ENCODE assay signal across 13 cellular contexts in the genomic region with DNA sequence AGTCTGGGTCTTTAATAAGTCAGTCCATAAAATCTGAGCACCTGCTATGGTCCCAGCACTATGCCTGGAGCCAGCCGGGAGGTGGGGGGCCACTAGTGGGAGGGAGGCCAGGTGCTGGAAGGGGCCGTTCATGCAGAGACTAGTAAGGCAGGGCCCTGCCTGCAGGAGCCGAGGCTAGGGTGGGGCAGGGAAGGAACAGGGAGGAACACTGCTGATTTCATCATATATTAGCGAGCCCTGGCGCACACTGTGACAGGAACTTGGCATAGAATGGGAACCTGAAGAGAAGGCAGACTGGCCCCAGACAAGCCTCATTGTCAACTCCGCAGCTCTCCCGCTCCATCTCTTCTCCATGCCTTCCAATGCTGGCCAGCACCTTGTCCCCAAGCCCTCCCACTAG. TPM values are rescaled to one million over a fixed set of nuclear protein-coding genes. Genes with fewer than 3 reads are reported as not detected.
DNase-seq lines count a peak whose midpoint lies in the region; ATAC-seq and TF ChIP-seq lines count a peak whose summit lies in the region.
"Had no signal": no experiment of that assay in that cellular context is flagged by ENCODE, and none has a peak within 500 bp of the region (broad histone marks: within the 10 kb centered on the region; RNA-seq: fewer than 3 reads in every experiment).

No MANE protein-coding gene starts in this region.

- POLR2A ChIA-PET in Caco-2 (lab: Charles Lee), result no interaction called here

- H3K27ac Mint-ChIP-seq in Caco-2 (ENCODE audit: unreplicated experiment), result no peak overlapping the region

- H3K4me3 ChIP-seq in breast epithelium (no peak overlapping the region), right lobe of liver (no peak overlapping the region), thyroid gland (replicated peaks in 1 of 3) (no peak overlapping the region), Caco-2 (ENCODE audit: low read depth, low read length) (no peak overlapping the region)

- H3K4me1 ChIP-seq in breast epithelium, result peaks cover 7 to 11% of the 10 kb centered on the region in 2 donors
- H3K4me1 ChIP-seq in right lobe of liver, result no peaks in the 10 kb centered on the region
- peaks cover 0 to 18% of the 10 kb centered on the region in 2 donors for H3K4me1 ChIP-seq in thyroid gland
- no peaks in the 10 kb centered on the region for H3K4me1 ChIP-seq in Caco-2

- ATAC-seq in right lobe of liver, result peak in 3 of 4 donors; percentile 23 to 43 (median 37)

- peaks cover 4% of the 10 kb centered on the region for H3K27me3 Mint-ChIP-seq in Caco-2 (ENCODE audit: insufficient read depth, unreplicated experiment)

- H3K27ac ChIP-seq in breast epithelium (peak overlapping the region; percentile 10 to 68), right lobe of liver (no peak overlapping the region), thyroid gland (no peak overlapping the region)

- TF ChIP-seq CTCF in breast epithelium (IDR thresholded peaks at IDR 0.05) (no peak), right lobe of liver (IDR thresholded peaks at IDR 0.05) (no peak), thyroid gland (IDR thresholded peaks at IDR 0.05) (no peak), Caco-2 (IDR thresholded peaks at IDR 0.05; ENCODE audit: insufficient read depth in 1 of 2, low read depth in 1 of 2, low read length in 1 of 2, severe bottlenecking in 1 of 2, unreplicated experiment in 1 of 2) (no peak)

- WGBS in right lobe of liver (ENCODE audit: insufficient coverage, low coverage, low lambda C conversion rate, missing lambda C conversion rate), result 52% methylated on average over 6 of the region's 7 CpGs
- 62 to 73% methylated on average over 7 of the region's 7 CpGs for WGBS in thyroid gland, 2 donors

- BruUV-seq in Caco-2 (replicated peaks; lab: Mats Ljungman, UMichigan), result no TSS peak

- no peaks in the 10 kb centered on the region for H3K9me3 ChIP-seq in breast epithelium
- no peaks in the 10 kb centered on the region for H3K9me3 ChIP-seq in right lobe of liver
- no peaks in the 10 kb centered on the region for H3K9me3 ChIP-seq in thyroid gland
- H3K9me3 ChIP-seq in Caco-2, result no peaks in the 10 kb centered on the region

- H3K27me3 ChIP-seq in breast epithelium (no peaks in the 10 kb centered on the region), right lobe of liver (no peaks in the 10 kb centered on the region), thyroid gland (no peaks in the 10 kb centered on the region), Caco-2 (replicated peaks; ENCODE audit: control insufficient read depth, insufficient read depth, low read length) (no peaks in the 10 kb centered on the region)

- no peaks in the 10 kb centered on the region for H3K4me1 Mint-ChIP-seq in Caco-2 (ENCODE audit: low read depth, unreplicated experiment)

- no peaks in the 10 kb centered on the region for H3K36me3 Mint-ChIP-seq in Caco-2 (ENCODE audit: insufficient read depth, unreplicated experiment)

- no peak overlapping the region for H3K4me3 Mint-ChIP-seq in Caco-2 (ENCODE audit: unreplicated experiment)
- H3K4me3 Mint-ChIP-seq: central memory CD8-positive, alpha-beta T cell had no signal

- DNase-seq in NCI-H1092 treated with DMSO at 0.1 percent for 48 hours (lab: John Stamatoyannopoulos, UW) (peak; percentile 30), NCI-H1092 (lab: John Stamatoyannopoulos, UW) (no peak), breast epithelium (ENCODE audit: low spot score in 2 of 2) (peak in 1 of 2 donors; percentile 35), right lobe of liver (no peak), thyroid gland (peak; percentile 31 to 43), NCI-H2107 treated with DMSO at 0.1 percent for 48 hours (lab: John Stamatoyannopoulos, UW; ENCODE audit: unreplicated experiment) (no peak), Caco-2 (no peak), epidermal melanocyte (ENCODE audit: insufficient read length, low spot score) (no peak)
- DNase-seq: activated naive CD4-positive, alpha-beta T cell treated with Interleukin-2 at 50 U/mL for 16 hours; DMS153; NK-92 treated with Interleukin-12 subunit alpha and Interleukin-12 subunit beta, amount 100 ng/mL, for 24 hours had no signal

- no peaks in the 10 kb centered on the region for H3K36me3 ChIP-seq in breast epithelium
- H3K36me3 ChIP-seq in right lobe of liver, result no peaks in the 10 kb centered on the region
- H3K36me3 ChIP-seq in thyroid gland, result peaks cover 0 to 14% of the 10 kb centered on the region in 2 donors
- no peaks in the 10 kb centered on the region for H3K36me3 ChIP-seq in Caco-2 (ENCODE audit: control insufficient read depth, insufficient read depth, low read length)

- TF ChIP-seq POLR2A in breast epithelium (IDR thresholded peaks at IDR 0.05), result no peak
- TF ChIP-seq POLR2A in right lobe of liver (IDR thresholded peaks at IDR 0.05), result no peak
- no peak for TF ChIP-seq POLR2A in thyroid gland (IDR thresholded peaks at IDR 0.05)

- no peaks in the 10 kb centered on the region for H3K9me3 Mint-ChIP-seq in Caco-2 (ENCODE audit: unreplicated experiment)
- H3K9me3 Mint-ChIP-seq: central memory CD8-positive, alpha-beta T cell had no signal

- CTCF ChIA-PET in Caco-2 (lab: Charles Lee), result no interaction called here

- intact Hi-C loops in breast epithelium (cut with DNase I; ENCODE audit: low total_unique reads) (no loop called here), right lobe of liver (cut with DNase I) (no loop called here), thyroid gland (cut with DNase I) (no loop called here), Caco-2 (cut with micrococcal nuclease; ENCODE audit: unreplicated experiment) (no loop called here)

RNA-seq across cellular contexts. Expression of gene VSIG10L2, which starts 7.1 kb away (rescaled TPM):
- 1 to 10 TPM in 2 of 3 donors, not detected in 1; 3.6 to 4.1 TPM for total RNA-seq in breast epithelium
- under 1 TPM in 1 of 6 experiments, not detected in 5; 0.06 TPM for total RNA-seq in right lobe of liver
- total RNA-seq in thyroid gland, result not detected
- total RNA-seq in Caco-2 (2022), result not detected in 2 replicates
- total RNA-seq: kidney epithelial cell had no signal

RNA-seq across cellular contexts. Expression of gene DDX25, which starts 48.7 kb away (rescaled TPM):
- total RNA-seq in breast epithelium (under 1 TPM in 1 of 3 donors, not detected in 2; 0.29 TPM), right lobe of liver (under 1 TPM in 4 of 6 experiments, not detected in 2; 0.17 to 0.28 (median 0.21) TPM), thyroid gland (1 to 10 TPM; 1.6 to 3.8 (median 1.9) TPM), Caco-2 (2022) (not detected in 2 replicates)

RNA-seq across cellular contexts. Expression of gene PUS3, which starts 50.0 kb away (rescaled TPM):
- 10 to 100 TPM in 1 of 3 donors, 1 to 10 TPM in 2; 5.6 to 10.2 (median 8.6) TPM for total RNA-seq in breast epithelium
- 10 to 100 TPM; 11.8 to 24.7 (median 17.4) TPM for total RNA-seq in right lobe of liver
- total RNA-seq in thyroid gland, result 10 to 100 TPM in 3 of 4 donors, 1 to 10 TPM in 1; 9.0 to 34.7 (median 17.9) TPM
- total RNA-seq in Caco-2 (2022), result 19.9 and 22.4 TPM in 2 replicates

Comparison
In these comparisons a context has a peak if more than half of its experiments do, and no peak if none do; other contexts are left out.
1. DNase-seq: peak in NCI-H1092 treated with DMSO at 0.1 percent for 48 hours (single experiment) and thyroid gland (2 of 2); none in NCI-H1092 (single experiment), right lobe of liver (0 of 3), NCI-H2107 treated with DMSO at 0.1 percent for 48 hours (single experiment), Caco-2 (0 of 2) and epidermal melanocyte (single experiment).
2. H3K27ac ChIP-seq: peak in breast epithelium (2 of 2); none in right lobe of liver (0 of 3) and thyroid gland (0 of 3).